8 cellular contexts compared by ENCODE assay signal in genomic region chr5:96875805-96876291, GRCh38. TPM values are rescaled to one million over a fixed set of nuclear protein-coding genes. Genes with fewer than 3 reads are reported as not detected.
A peak's percentile ranks its signal among the peaks of the same experiment; 100 is the strongest.
DNase-seq lines count a peak whose midpoint lies in the region; ATAC-seq, FAIRE-seq and TF ChIP-seq lines count a peak whose summit lies in the region.

No MANE protein-coding gene starts in this region.

- H3K27ac Mint-ChIP-seq in Caco-2 (ENCODE audit: unreplicated experiment) (peak overlapping the region; percentile 56), naive B cell (peak overlapping the region; percentile 94 to 98 (median 97))

- DNase-seq in Caco-2 (peak; percentile 34 to 42), HCEC 1CT (peak; percentile 17), SJSA1 (ENCODE audit: low read depth in 1 of 2, low spot score in 2 of 2) (no peak), cardiac fibroblast (ENCODE audit: low read depth in 2 of 2) (no peak), naive B cell (no peak), posterior cingulate gyrus (no peak), RCC 7860 (ENCODE audit: low spot score) (no peak)

- H3K9me3 Mint-ChIP-seq in Caco-2 (ENCODE audit: unreplicated experiment) (no peaks in the 10 kb centered on the region), naive B cell (no peaks in the 10 kb centered on the region)

- H3K4me1 ChIP-seq in Caco-2 (peaks cover 4% of the 10 kb centered on the region; the same call in 1 of the 2 replicates), SJSA1 (replicated peaks) (peaks cover 18% of the 10 kb centered on the region)

- peak; percentile 24 for ATAC-seq in naive B cell (ENCODE audit: low read depth in 2 of 2)
- ATAC-seq in GM18867 (IDR thresholded peaks at IDR 0.05; ENCODE audit: unreplicated experiment) = no peak

- H3K27me3 Mint-ChIP-seq in Caco-2 (ENCODE audit: insufficient read depth, unreplicated experiment) (no peaks in the 10 kb centered on the region), naive B cell (no peaks in the 10 kb centered on the region)

- TF ChIP-seq CTCF in Caco-2 (IDR thresholded peaks at IDR 0.05; ENCODE audit: insufficient read depth in 1 of 2, low read depth in 1 of 2, low read length in 1 of 2, severe bottlenecking in 1 of 2, unreplicated experiment in 1 of 2) = no peak
- no peak for TF ChIP-seq CTCF in cardiac fibroblast (IDR thresholded peaks at IDR 0.05; ENCODE audit: low read depth, low read length)

- peak overlapping the region; percentile 65 for H3K4me3 Mint-ChIP-seq in Caco-2 (ENCODE audit: unreplicated experiment)
- H3K4me3 Mint-ChIP-seq in naive B cell = peak overlapping the region; percentile 92 to 99 (median 98)

- H3K4me3 ChIP-seq in Caco-2 (ENCODE audit: low read depth, low read length) (peak overlapping the region; percentile 27), SJSA1 (peak overlapping the region; percentile 44), cardiac fibroblast (replicated peaks in 1 of 2; ENCODE audit: low read depth in 2 of 2, low read length in 2 of 2) (peak overlapping the region; percentile 37 to 59)

- BruUV-seq in Caco-2 (replicated peaks; lab: Mats Ljungman, UMichigan) = no TSS peak

- H3K27me3 ChIP-seq in Caco-2 (replicated peaks; ENCODE audit: control insufficient read depth, insufficient read depth, low read length) (no peaks in the 10 kb centered on the region), SJSA1 (replicated peaks) (no peaks in the 10 kb centered on the region)

- FAIRE-seq in RCC 7860 (lab: Jason Lieb, UNC) = no peak

- H3K36me3 ChIP-seq in Caco-2 (ENCODE audit: control insufficient read depth, insufficient read depth, low read length) (no peaks in the 10 kb centered on the region), SJSA1 (peaks cover 10% of the 10 kb centered on the region)

- H3K36me3 Mint-ChIP-seq in Caco-2 (ENCODE audit: insufficient read depth, unreplicated experiment) (no peaks in the 10 kb centered on the region), naive B cell (peaks cover 9 to 12% of the 10 kb centered on the region in 2 donors)

- CTCF ChIA-PET in Caco-2 (lab: Charles Lee) = interaction anchor here (1.0 kb wide), 2 partner anchors 121 to 267 kb away, joined by 3 to 5 read pairs; partner anchors contain the start of gene LIX1

- intact Hi-C loops in Caco-2 (cut with micrococcal nuclease; ENCODE audit: unreplicated experiment) (loop anchor here (1.0 kb wide), 2 partner anchors 58 to 164 kb away; no protein-coding TSS in a partner anchor), posterior cingulate gyrus (cut with DNase I) (loop anchor here (2.0 to 10.0 kb wide), 2 partner anchors 61 to 71 kb away; partner anchors contain the start of genes ERAP1 and LNPEP)

- peak overlapping the region; percentile 70 for H3K27ac ChIP-seq in SJSA1

- POLR2A ChIA-PET in Caco-2 (lab: Charles Lee) = no interaction called here

- H3K9me3 ChIP-seq in Caco-2 = no peaks in the 10 kb centered on the region
- H3K9me3 ChIP-seq in SJSA1 (replicated peaks) = no peaks in the 10 kb centered on the region

- peaks cover 26% of the 10 kb centered on the region for H3K4me1 Mint-ChIP-seq in Caco-2 (ENCODE audit: low read depth, unreplicated experiment)
- peaks cover 47 to 77% (median 55%) of the 10 kb centered on the region in 3 donors for H3K4me1 Mint-ChIP-seq in naive B cell

RNA-seq across cellular contexts. Expression of gene ERAP2, which starts 0.5 kb away (rescaled TPM):
- 3.9 and 4.5 TPM in 2 replicates for total RNA-seq in Caco-2 (2022)
- 25.1 and 33.1 TPM in 2 replicates for total RNA-seq in SJSA1 (2014; rRNA removed; shearing (Covaris generic))
- polyA plus RNA-seq in naive B cell (ENCODE audit: low read depth in 6 of 6) = 10 to 100 TPM in 5 of 6 donors, 1 to 10 TPM in 1; 9.9 to 98.7 (median 15.5) TPM

Comparison
In these comparisons a context has a peak if more than half of its experiments do, and no peak if none do; other contexts are left out.
1. DNase-seq: peak in Caco-2 (2 of 2) and HCEC 1CT (single experiment); none in SJSA1 (0 of 2), cardiac fibroblast (0 of 2), naive B cell (single experiment), posterior cingulate gyrus (0 of 10) and RCC 7860 (single experiment).
2. Peak in every context shown above with its lines, with median percentiles within 50 percentile points of each other: H3K4me3 ChIP-seq.